ENCODE assay signal across 18 cellular contexts in genomic region chr4:143477487-143477886, GRCh38. TPM values are rescaled to one million over a fixed set of nuclear protein-coding genes. Genes with fewer than 3 reads are reported as not detected.
A peak's percentile ranks its signal among the peaks of the same experiment; 100 is the strongest.
DNase-seq lines count a peak whose midpoint lies in the region; ATAC-seq, FAIRE-seq and TF ChIP-seq lines count a peak whose summit lies in the region.
"Had no signal": no experiment of that assay in that cellular context is flagged by ENCODE, and none has a peak within 500 bp of the region (broad histone marks: within the 10 kb centered on the region; RNA-seq: fewer than 3 reads in every experiment).

No MANE protein-coding gene starts in this region.

- H3K9me3 ChIP-seq in HepG2 (ENCODE audit: low read length) (no peaks in the 10 kb centered on the region), right lobe of liver (no peaks in the 10 kb centered on the region), K562 (replicated peaks; ENCODE audit: control insufficient read depth, insufficient read depth, low read depth, low read length) (no peaks in the 10 kb centered on the region)
- H3K9me3 ChIP-seq: HAP-1 had no signal

- H3K4me2 ChIP-seq in HepG2 (ENCODE audit: low read depth, low read length) (no peak overlapping the region), K562 (ENCODE audit: insufficient read depth, low read length) (no peak overlapping the region)

- WGBS in HepG2 (ENCODE audit: low lambda C conversion rate) = 100% methylated on average over 2 of the region's 2 CpGs
- 85% methylated on average over 2 of the region's 2 CpGs for WGBS in right lobe of liver (ENCODE audit: insufficient coverage, low coverage, low lambda C conversion rate, missing lambda C conversion rate)
- WGBS in K562 (ENCODE audit: insufficient coverage, low coverage, missing lambda C conversion rate) = 32% methylated on average over 2 of the region's 2 CpGs

- no peak for TF ChIP-seq POLR2A in HepG2 (IDR thresholded peaks at IDR 0.05; ENCODE audit: insufficient read depth in 1 of 2, low read depth in 2 of 2, low read length in 2 of 2)
- no peak for TF ChIP-seq POLR2A in right lobe of liver (IDR thresholded peaks at IDR 0.05)
- TF ChIP-seq POLR2A in K562 (conservative IDR thresholded peaks at IDR 0.05) = no peak

- no peak overlapping the region for H3K9ac ChIP-seq in HepG2 (ENCODE audit: insufficient read depth, low read depth, low read length)
- H3K9ac ChIP-seq in K562 (ENCODE audit: insufficient read depth in 1 of 2, low read depth in 2 of 2, low read length in 2 of 2) = no peak overlapping the region
- H3K9ac ChIP-seq: GM23248 had no signal

- H3K27me3 ChIP-seq in HepG2 (ENCODE audit: control insufficient read depth in 1 of 2, insufficient read depth in 2 of 2, low read length in 2 of 2) (no peaks in the 10 kb centered on the region), right lobe of liver (no peaks in the 10 kb centered on the region), K562 (ENCODE audit: control insufficient read depth in 2 of 2, insufficient read depth in 2 of 2, low read length in 2 of 2) (no peaks in the 10 kb centered on the region)

- H3K27ac ChIP-seq in HepG2 (ENCODE audit: extremely low read length, insufficient read depth, low read length) (no peak overlapping the region), right lobe of liver (no peak overlapping the region), K562 (ENCODE audit: extremely low read depth, low read depth, low read length) (no peak overlapping the region)
- H3K27ac ChIP-seq: GM23248 had no signal

- H3K36me3 ChIP-seq in HepG2 (replicated peaks in 1 of 2; ENCODE audit: control insufficient read depth in 1 of 2, insufficient read depth in 2 of 2, low read length in 2 of 2) = no peaks in the 10 kb centered on the region
- H3K36me3 ChIP-seq in right lobe of liver = no peaks in the 10 kb centered on the region
- H3K36me3 ChIP-seq in K562 (ENCODE audit: control insufficient read depth, insufficient read depth, low read length) = no peaks in the 10 kb centered on the region; the same call in 2 of the 3 replicates
- H3K36me3 ChIP-seq: HAP-1 had no signal

- FAIRE-seq in HepG2 (lab: Jason Lieb, UNC) = no peak
- no peak for FAIRE-seq in K562 (lab: Jason Lieb, UNC)
- FAIRE-seq: GM19239, H54 had no signal

- H3K9me3 Mint-ChIP-seq in natural killer cell treated with Interleukin-12 subunit alpha and Interleukin-12 subunit beta and Interleukin-15 and Interleukin-18, amount 100 ng/mL, for 72 hours = no peaks in the 10 kb centered on the region
- H3K9me3 Mint-ChIP-seq: CD4-positive, alpha-beta memory T cell; HFFc6 had no signal

- BruUV-seq in HepG2 (replicated peaks; lab: Mats Ljungman, UMichigan) (no TSS peak), K562 (replicated peaks; lab: Mats Ljungman, UMichigan) (no TSS peak)

- H4K20me1 ChIP-seq in HepG2 (ENCODE audit: insufficient read depth, low read length) (no peaks in the 10 kb centered on the region), K562 (replicated peaks; ENCODE audit: control insufficient read depth, insufficient read depth, low read length) (no peaks in the 10 kb centered on the region)

- CTCF ChIA-PET in HepG2 (lab: Yijun Ruan, JAX; ENCODE audit: low intra/inter-chr PET ratio, low total read pairs) (no interaction called here), K562 (lab: Yijun Ruan, JAX; ENCODE audit: low intra/inter-chr PET ratio) (no interaction called here)

- no peaks in the 10 kb centered on the region for H3K4me1 ChIP-seq in HepG2 (ENCODE audit: insufficient read depth, low read length)
- H3K4me1 ChIP-seq in right lobe of liver = peaks cover 0 to 9% (median 0%) of the 10 kb centered on the region in 4 donors
- no peaks in the 10 kb centered on the region for H3K4me1 ChIP-seq in K562 (replicated peaks in 1 of 2; ENCODE audit: control insufficient read depth in 2 of 2, insufficient read depth in 2 of 2, low read length in 2 of 2)

- intact Hi-C loops in HepG2 (cut with micrococcal nuclease; ENCODE audit: unreplicated experiment) (no loop called here), right lobe of liver (cut with DNase I) (no loop called here), K562 (cut with micrococcal nuclease) (no loop called here)

- TF ChIP-seq CTCF in HepG2 (CRISPR knock-in tag; IDR thresholded peaks at IDR 0.05) (no peak), right lobe of liver (IDR thresholded peaks at IDR 0.05) (no peak), K562 (IDR thresholded peaks at IDR 0.05 in 2 of 3, conservative IDR thresholded peaks at IDR 0.05 in 1 of 3; ENCODE audit: insufficient read depth in 2 of 3, low read depth in 1 of 3, low read length in 3 of 3) (no peak)

- DNase-seq in HepG2 (ENCODE audit: low spot score) = no peak
- DNase-seq in right lobe of liver = no peak
- no peak for DNase-seq in K562 (ENCODE audit: extremely low read depth in 1 of 4, low spot score in 3 of 4)
- peak; percentile 17 for DNase-seq in superior temporal gyrus (ENCODE audit: extremely low spot score)
- no peak for DNase-seq in natural killer cell treated with Interleukin-12 subunit alpha and Interleukin-12 subunit beta and Interleukin-15 and Interleukin-18, amount 100 ng/mL, for 72 hours (ENCODE audit: low spot score)
- DNase-seq in NCI-H1105 (lab: John Stamatoyannopoulos, UW) = no peak
- DNase-seq: C1 segment of cervical spinal cord; Calu3; CD4-positive, alpha-beta memory T cell; COR-L47; DMS53; DMS79 treated with DMSO at 0.1 percent for 48 hours; GF-D8; GM23248; HFFc6 had no signal

- POLR2A ChIA-PET in HepG2 (lab: Yijun Ruan, JAX) (no interaction called here), K562 (lab: Yijun Ruan, JAX) (no interaction called here)

- H3K27ac Mint-ChIP-seq in natural killer cell treated with Interleukin-12 subunit alpha and Interleukin-12 subunit beta and Interleukin-15 and Interleukin-18, amount 100 ng/mL, for 72 hours = no peak overlapping the region
- H3K27ac Mint-ChIP-seq: CD4-positive, alpha-beta memory T cell; HFFc6 had no signal

- H3K79me2 ChIP-seq in HepG2 (ENCODE audit: insufficient read depth, low read length) (no peaks in the 10 kb centered on the region), K562 (ENCODE audit: control insufficient read depth, insufficient read depth, low read length) (no peaks in the 10 kb centered on the region)

- H3K4me3 ChIP-seq in HepG2 (replicated peaks in 1 of 3; ENCODE audit: insufficient read depth in 1 of 3, low read depth in 2 of 3, low read length in 3 of 3) = no peak overlapping the region
- no peak overlapping the region for H3K4me3 ChIP-seq in right lobe of liver
- no peak overlapping the region for H3K4me3 ChIP-seq in K562
- H3K4me3 ChIP-seq: GM23248, HAP-1 had no signal

- H3K4me1 Mint-ChIP-seq in natural killer cell treated with Interleukin-12 subunit alpha and Interleukin-12 subunit beta and Interleukin-15 and Interleukin-18, amount 100 ng/mL, for 72 hours (ENCODE audit: low read depth in 2 of 2) = no peaks in the 10 kb centered on the region
- H3K4me1 Mint-ChIP-seq: CD4-positive, alpha-beta memory T cell had no signal

- no peak overlapping the region for H3K4me3 Mint-ChIP-seq in natural killer cell treated with Interleukin-12 subunit alpha and Interleukin-12 subunit beta and Interleukin-15 and Interleukin-18, amount 100 ng/mL, for 72 hours
- H3K4me3 Mint-ChIP-seq: CD4-positive, alpha-beta memory T cell; HFFc6 had no signal

- in situ Hi-C loops in HepG2 (cut with HindIII; ENCODE audit: extremely low pct_ligation_motif_present, low pct_unique_long_range_greater_than_20kb) = loop anchor here (25.0 kb wide), 1 partner anchor 490 kb away; no protein-coding TSS in a partner anchor
- in situ Hi-C loops in K562 (cut with MboI) = loop anchor here (25.0 kb wide), 1 partner anchor 615 kb away; no protein-coding TSS in a partner anchor

- no peaks in the 10 kb centered on the region for H3K9me1 ChIP-seq in K562 (ENCODE audit: control insufficient read depth, insufficient read depth, low read length)

- peaks cover 2 to 20% of the 10 kb centered on the region in 2 donors for H3K27me3 Mint-ChIP-seq in natural killer cell treated with Interleukin-12 subunit alpha and Interleukin-12 subunit beta and Interleukin-15 and Interleukin-18, amount 100 ng/mL, for 72 hours
- H3K27me3 Mint-ChIP-seq: CD4-positive, alpha-beta memory T cell had no signal

- ATAC-seq in HepG2 (no peak), right lobe of liver (no peak), K562 (peak; percentile 34; the same call in 1 of the 3 replicates)
- no peak for ATAC-seq in natural killer cell treated with Interleukin-12 subunit alpha and Interleukin-12 subunit beta and Interleukin-15 and Interleukin-18, amount 100 ng/mL, for 72 hours

- H2AFZ ChIP-seq in HepG2 (ENCODE audit: low read length) (no peak overlapping the region), K562 (ENCODE audit: low read depth, low read length) (no peak overlapping the region)
- H2AFZ ChIP-seq: GM23248 had no signal

- TF ChIP-seq EP300 in HepG2 (IDR thresholded peaks at IDR 0.05; ENCODE audit: low read depth in 2 of 2, low read length in 2 of 2) (no peak), HepG2 (CRISPR knock-in tag; IDR thresholded peaks at IDR 0.05; ENCODE audit: borderline replicate concordance) (no peak), K562 (IDR thresholded peaks at IDR 0.05; ENCODE audit: low read length) (no peak)

- TF ChIP-seq RAD21 in HepG2 (CRISPR knock-in tag; IDR thresholded peaks at IDR 0.05) (no peak), K562 (CRISPR knock-in tag; conservative IDR thresholded peaks at IDR 0.05 in 1 of 2, IDR thresholded peaks at IDR 0.05 in 1 of 2) (no peak)

- H3K36me3 Mint-ChIP-seq in natural killer cell treated with Interleukin-12 subunit alpha and Interleukin-12 subunit beta and Interleukin-15 and Interleukin-18, amount 100 ng/mL, for 72 hours = no peaks in the 10 kb centered on the region
- H3K36me3 Mint-ChIP-seq: CD4-positive, alpha-beta memory T cell had no signal

RNA-seq across cellular contexts. Expression of gene SMARCA5, which starts 36.0 kb away (rescaled TPM):
- total RNA-seq in HepG2 (2016; rRNA removed; fragmentation: Illumina TruSeq; extraction: Trizol) (37.5 and 58.4 TPM in 2 replicates), right lobe of liver (10 to 100 TPM in 5 of 6 experiments, 1 to 10 TPM in 1; 7.8 to 24.1 (median 16.7) TPM), K562 (2014; rRNA removed) (32.1 and 34.6 TPM in 2 replicates), K562 (2014; rRNA removed; fragmentation: Illumina TruSeq; extraction: Trizol) (57.8 and 61.6 TPM in 2 replicates), K562 (2015; rRNA removed; fragmentation: Illumina TruSeq; extraction: Trizol) (48.0 and 50.4 TPM in 2 replicates), K562 (2021) (43.3 and 46.1 TPM in 2 replicates)
- 29.0 and 35.5 TPM in 2 replicates for total RNA-seq in HepG2 (2016; cell fraction: cytosol; rRNA removed; fragmentation: Illumina TruSeq; extraction: Trizol; ENCODE audit: low read depth)
- total RNA-seq in HepG2 (2016; cell fraction: insoluble cytoplasmic fraction; rRNA removed; fragmentation: Illumina TruSeq; extraction: Trizol) = 38.0 and 56.3 TPM in 2 replicates
- total RNA-seq in HepG2 (2016; cell fraction: membrane; rRNA removed; fragmentation: Illumina TruSeq; extraction: Trizol) = 12.5 and 14.0 TPM in 2 replicates
- 42.0 and 45.8 TPM in 2 replicates for total RNA-seq in HepG2 (2016; cell fraction: nucleus; rRNA removed; fragmentation: Illumina TruSeq; extraction: Trizol)
- polyA plus RNA-seq in HepG2 (2011; rRNA removed) (6.2 and 7.0 TPM in 2 replicates), K562 (2011; rRNA removed) (18.2 and 25.8 TPM in 2 replicates), K562 (2014; fragmentation: Illumina TruSeq; extraction: Trizol) (35.1 and 39.7 TPM in 2 replicates), K562 (2014; fragmentation: Nextera tagmentation; extraction: Ambion mirVana) (10 to 100 TPM; 21.6 to 23.1 TPM), K562 (2014; rRNA removed) (26.5 and 31.6 TPM in 2 replicates)
- 3.0 and 5.2 TPM in 2 replicates for polyA plus RNA-seq in HepG2 (2011; cell fraction: cytosol; rRNA removed)
- polyA plus RNA-seq in HepG2 (2011; cell fraction: nucleus; rRNA removed) = 4.4 and 6.0 TPM in 2 replicates
- 24.5 and 30.4 TPM in 2 replicates for polyA plus RNA-seq in HepG2 (2012)
- polyA plus RNA-seq in HepG2 (2016; cell fraction: cytosol; fragmentation: Illumina TruSeq; extraction: Trizol; ENCODE audit: low read depth) = 0.99 and 1.5 TPM in 2 replicates
- 40.7 TPM in 2 replicates for polyA plus RNA-seq in HepG2 (2016; cell fraction: insoluble cytoplasmic fraction; fragmentation: Illumina TruSeq; extraction: Trizol; ENCODE audit: low read depth)
- 4.0 TPM in 2 replicates for polyA plus RNA-seq in HepG2 (2016; cell fraction: membrane; fragmentation: Illumina TruSeq; extraction: Trizol; ENCODE audit: low read depth)
- 32.2 and 33.6 TPM in 2 replicates for polyA plus RNA-seq in HepG2 (2016; cell fraction: nucleus; fragmentation: Illumina TruSeq; extraction: Trizol; ENCODE audit: insufficient read depth, low read depth)
- 11.1 TPM in 2 replicates for polyA minus RNA-seq in HepG2 (2011; rRNA and poly(A)+ RNA removed; ENCODE audit: low replicate concordance)
- polyA minus RNA-seq in HepG2 (2011; cell fraction: cytosol; rRNA and poly(A)+ RNA removed) = 17.7 and 23.3 TPM in 2 replicates
- polyA minus RNA-seq in HepG2 (2011; cell fraction: nucleus; rRNA and poly(A)+ RNA removed) = 53.3 and 63.0 TPM in 2 replicates
- 19.4 and 76.5 TPM in 2 replicates for total RNA-seq in K562 (2011; cell fraction: chromatin; rRNA removed; ENCODE audit: low replicate concordance)
- total RNA-seq in K562 (2011; cell fraction: nucleolus; rRNA removed) = 6.5 and 9.9 TPM in 2 replicates
- 15.4 and 27.3 TPM in 2 replicates for total RNA-seq in K562 (2011; cell fraction: nucleoplasm; rRNA removed)
- polyA plus RNA-seq in K562 (2011; cell fraction: cytosol; rRNA removed) = 6.8 and 8.0 TPM in 2 replicates
- 9.8 and 10.1 TPM in 2 replicates for polyA plus RNA-seq in K562 (2011; cell fraction: nucleus; rRNA removed)
- 31.0 and 55.8 TPM in 2 replicates for polyA plus RNA-seq in K562 (2012)
- polyA minus RNA-seq in K562 (2011; rRNA and poly(A)+ RNA removed) = 55.9 and 65.5 TPM in 2 replicates
- polyA minus RNA-seq in K562 (2011; cell fraction: cytosol; rRNA and poly(A)+ RNA removed) = 23.4 and 27.0 TPM in 2 replicates
- 21.0 and 37.7 TPM in 2 replicates for polyA minus RNA-seq in K562 (2011; cell fraction: nucleus; rRNA and poly(A)+ RNA removed)
- 10 to 100 TPM; 42.6 to 44.7 TPM for total RNA-seq in natural killer cell treated with Interleukin-12 subunit alpha and Interleukin-12 subunit beta and Interleukin-15 and Interleukin-18, amount 100 ng/mL, for 72 hours

Comparison
In these comparisons a context has a peak if more than half of its experiments do, and no peak if none do; other contexts are left out.
1. Of the 241 proteins assayed by ChIP-seq in both HepG2 and K562: peak only in HepG2: none; only in K562: HCFC1; in both: none; in neither: 240.